10 cellular contexts compared by ENCODE assay signal in the genomic region with DNA sequence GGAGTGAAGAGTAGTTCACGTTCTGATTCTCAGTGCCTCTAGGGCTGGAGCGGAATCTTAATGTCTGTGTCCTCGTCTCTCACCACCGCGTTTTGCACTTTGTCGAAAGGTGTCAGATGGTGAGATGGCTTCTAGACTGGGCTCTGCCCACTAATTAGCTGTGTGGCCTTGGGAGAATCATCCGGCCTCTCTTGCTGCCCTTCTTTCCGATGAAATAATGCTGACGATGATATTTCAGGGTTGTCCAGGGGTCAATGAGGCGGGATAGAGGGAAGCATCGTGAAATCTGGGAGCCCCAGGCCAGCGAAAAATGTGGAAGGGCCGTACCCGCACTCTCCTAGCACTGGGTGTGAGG. TPM values are rescaled to one million over a fixed set of nuclear protein-coding genes. Genes with fewer than 3 reads are reported as not detected.
DNase-seq lines count a peak whose midpoint lies in the region; ATAC-seq and TF ChIP-seq lines count a peak whose summit lies in the region.
"Had no signal": no experiment of that assay in that cellular context is flagged by ENCODE, and none has a peak within 500 bp of the region (broad histone marks: within the 10 kb centered on the region; RNA-seq: fewer than 3 reads in every experiment).

No MANE protein-coding gene starts in this region.

- H3K4me3 Mint-ChIP-seq in mesothelial cell of epicardium (peak overlapping the region; percentile 78), type B pancreatic cell (peak overlapping the region; percentile 83)
- H3K4me3 Mint-ChIP-seq: activated T-cell treated with anti-CD3 and anti-CD28 coated beads, Interleukin-2, amount 50 U/mL, for 4 hours; T-helper 1 cell treated with Interleukin-12 subunit alpha and Interleukin-12 subunit beta and Interleukin-4 antibody, amounts not matched to agents 30 μg/mL and 1 μg/mL, for 36 hours had no signal

- 93% methylated on average over 11 of the region's 14 CpGs for WGBS in mammary epithelial cell (ENCODE audit: low coverage, missing lambda C conversion rate)

- dilution Hi-C loops in mammary epithelial cell (cut with HindIII; ENCODE audit: low sequenced_read_pairs): no loop called here

- no peak overlapping the region for H3K9ac ChIP-seq in mammary epithelial cell (ENCODE audit: insufficient read depth, low read length)

- intact Hi-C loops in left cardiac atrium (cut with DNase I): loop anchor here in 1 of 2 donors (10.0 kb wide), 1 partner anchor 96 kb away; no protein-coding TSS in a partner anchor
- intact Hi-C loops in mammary epithelial cell (cut with micrococcal nuclease): no loop called here

- TF ChIP-seq CTCF in cardiac muscle cell (IDR thresholded peaks at IDR 0.05; ENCODE audit: low read depth, low read length) (no peak), mammary epithelial cell (conservative IDR thresholded peaks at IDR 0.05 in 1 of 2, IDR thresholded peaks at IDR 0.05 in 1 of 2; ENCODE audit: extremely low read depth in 1 of 2, insufficient read depth in 1 of 2, low read depth in 1 of 2, low read length in 2 of 2) (no peak), mesothelial cell of epicardium (IDR thresholded peaks at IDR 0.05; ENCODE audit: unreplicated experiment) (no peak), type B pancreatic cell (conservative IDR thresholded peaks at IDR 0.05) (no peak)

- H3K79me2 ChIP-seq in mammary epithelial cell (ENCODE audit: insufficient read depth, low read length): no peaks in the 10 kb centered on the region

- H3K36me3 Mint-ChIP-seq in mesothelial cell of epicardium (no peaks in the 10 kb centered on the region), type B pancreatic cell (no peaks in the 10 kb centered on the region)

- ATAC-seq in left cardiac atrium: no peak
- no peak for ATAC-seq in HG02938 (IDR thresholded peaks at IDR 0.05; ENCODE audit: unreplicated experiment)
- ATAC-seq: activated T-cell treated with anti-CD3 and anti-CD28 coated beads, Interleukin-2, amount 50 U/mL, for 4 hours had no signal

- H3K36me3 ChIP-seq in cardiac muscle cell (no peaks in the 10 kb centered on the region), mammary epithelial cell (ENCODE audit: insufficient read depth, low read length) (no peaks in the 10 kb centered on the region)

- H3K27ac Mint-ChIP-seq in mesothelial cell of epicardium (no peak overlapping the region), type B pancreatic cell (no peak overlapping the region)
- H3K27ac Mint-ChIP-seq: T-helper 1 cell treated with Interleukin-12 subunit alpha and Interleukin-12 subunit beta and Interleukin-4 antibody, amounts not matched to agents 30 μg/mL and 1 μg/mL, for 36 hours had no signal

- H3K4me2 ChIP-seq in mammary epithelial cell (ENCODE audit: insufficient read depth, low read depth, low read length): peak overlapping the region; percentile 90

- H3K9me3 Mint-ChIP-seq in mesothelial cell of epicardium (no peaks in the 10 kb centered on the region), type B pancreatic cell (no peaks in the 10 kb centered on the region)
- H3K9me3 Mint-ChIP-seq: activated T-cell treated with anti-CD3 and anti-CD28 coated beads, Interleukin-2, amount 50 U/mL, for 4 hours; T-helper 1 cell treated with Interleukin-12 subunit alpha and Interleukin-12 subunit beta and Interleukin-4 antibody, amounts not matched to agents 30 μg/mL and 1 μg/mL, for 36 hours had no signal

- H3K4me3 ChIP-seq in cardiac muscle cell (peak overlapping the region; percentile 67), mammary epithelial cell (replicated peaks in 1 of 3; ENCODE audit: insufficient read depth in 1 of 3, low read depth in 2 of 3, low read length in 3 of 3) (peak overlapping the region in 1 of 3 experiments; percentile 11)

- CTCF ChIA-PET in mammary epithelial cell (lab: Charles Lee; ENCODE audit: low non-redundant PET): no interaction called here

- H4K20me1 ChIP-seq in mammary epithelial cell (ENCODE audit: insufficient read depth, low read length): no peaks in the 10 kb centered on the region

- in situ Hi-C loops in mammary epithelial cell (cut with MboI; ENCODE audit: low sequenced_read_pairs in 2 of 2): loop anchor here (10.0 kb wide), 1 partner anchor 196 kb away; no protein-coding TSS in a partner anchor

- H3K27me3 ChIP-seq in cardiac muscle cell (peaks cover 32% of the 10 kb centered on the region), mammary epithelial cell (ENCODE audit: insufficient read depth, low read length) (peaks cover 35% of the 10 kb centered on the region)

- DNase-seq in cardiac muscle cell (ENCODE audit: low read depth in 1 of 2, low spot score in 1 of 2) (no peak), left cardiac atrium (no peak), mammary epithelial cell (no peak), mesothelial cell of epicardium (ENCODE audit: low spot score in 2 of 2, unreplicated experiment in 2 of 2) (no peak), type B pancreatic cell (ENCODE audit: extremely low spot score, unreplicated experiment) (no peak), A172 (ENCODE audit: low spot score) (no peak), middle frontal gyrus (ENCODE audit: extremely low spot score, low spot score) (no peak)
- DNase-seq: activated T-cell treated with anti-CD3 and anti-CD28 coated beads, Interleukin-2, amount 50 U/mL, for 4 hours had no signal

- H3K27me3 Mint-ChIP-seq in mesothelial cell of epicardium (ENCODE audit: low read depth) (peaks cover 78% of the 10 kb centered on the region), type B pancreatic cell (peaks cover 58% of the 10 kb centered on the region)

- BruUV-seq in mammary epithelial cell (replicated peaks; lab: Mats Ljungman, UMichigan): no TSS peak

- H3K9me3 ChIP-seq in cardiac muscle cell (ENCODE audit: low read depth) (no peaks in the 10 kb centered on the region), mammary epithelial cell (replicated peaks; ENCODE audit: insufficient read depth, low read length) (no peaks in the 10 kb centered on the region)

- H3K27ac ChIP-seq in cardiac muscle cell (no peak overlapping the region), mammary epithelial cell (ENCODE audit: insufficient read depth, low read depth, low read length) (no peak overlapping the region)

- H3K4me1 Mint-ChIP-seq in mesothelial cell of epicardium (peaks cover 10% of the 10 kb centered on the region), type B pancreatic cell (ENCODE audit: unreplicated experiment) (peaks cover 8% of the 10 kb centered on the region)

- H3K4me1 ChIP-seq in cardiac muscle cell (ENCODE audit: low read depth) (peaks cover 14% of the 10 kb centered on the region), mammary epithelial cell (ENCODE audit: insufficient read depth, low read length) (peaks cover 14% of the 10 kb centered on the region)

- H2AFZ ChIP-seq in mammary epithelial cell (ENCODE audit: low read depth, low read length): no peak overlapping the region

RNA-seq across cellular contexts. Expression of a gene that starts 0.8 kb away (rescaled TPM):
- 5.8 and 15.2 TPM in 2 replicates for total RNA-seq in cardiac muscle cell
- polyA plus RNA-seq in cardiac muscle cell: 3.4 and 7.7 TPM in 2 replicates
- total RNA-seq in left cardiac atrium: 10 to 100 TPM; 28.8 to 50.0 TPM
- under 1 TPM; 0.09 to 0.67 TPM for total RNA-seq in mammary epithelial cell
- 0.07 TPM for polyA plus RNA-seq in mammary epithelial cell
- polyA minus RNA-seq in mammary epithelial cell: not detected
- total RNA-seq in mesothelial cell of epicardium: 6.4 to 9.9 TPM (median 8.2 TPM) in 3 replicates
- total RNA-seq in type B pancreatic cell (ENCODE audit: low replicate concordance): 2.9 and 12.4 TPM in 2 replicates
- total RNA-seq in A172 (2014; rRNA removed; shearing (Covaris generic)): 4.8 and 5.7 TPM in 2 replicates
